ENCODE assay signal across 1 cellular context in the genomic region with DNA sequence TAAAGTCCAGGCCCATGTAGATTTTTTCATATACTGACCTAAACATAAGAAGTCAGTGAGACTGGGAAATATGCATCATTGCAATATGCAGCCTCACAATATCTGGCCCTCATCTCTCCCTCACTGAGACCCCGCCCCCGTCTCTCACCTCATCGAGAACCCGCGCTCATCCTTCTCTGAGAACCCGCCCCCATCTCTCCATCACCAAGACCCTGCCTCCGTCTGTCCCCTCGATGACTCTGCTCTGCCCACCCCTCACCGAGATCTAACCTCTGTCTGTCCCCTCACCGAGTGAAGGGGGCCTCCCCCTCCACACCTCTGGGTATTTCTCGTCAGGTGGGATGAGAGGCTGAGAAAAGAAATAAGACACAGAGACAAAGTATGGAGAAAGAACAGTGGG.
TF ChIP-seq lines count a peak whose summit lies in the region.

No MANE protein-coding gene starts in this region.

TF ChIP-seq in GM23338, 12 proteins besides CTCF, POLR2A, EP300 and RAD21:
- TF ChIP-seq JUNB (IDR thresholded peaks at IDR 0.05; ENCODE audit: unreplicated experiment), result no peak
- TF ChIP-seq EZH2 (IDR thresholded peaks at IDR 0.05; ENCODE audit: low read depth, unreplicated experiment), result no peak
- TF ChIP-seq EZH2phosphoT487 (IDR thresholded peaks at IDR 0.05; ENCODE audit: unreplicated experiment), result no peak
- no peak for TF ChIP-seq ZNF114 (CRISPR knock-in tag; IDR thresholded peaks at IDR 0.05)
- TF ChIP-seq, protein P1, sequence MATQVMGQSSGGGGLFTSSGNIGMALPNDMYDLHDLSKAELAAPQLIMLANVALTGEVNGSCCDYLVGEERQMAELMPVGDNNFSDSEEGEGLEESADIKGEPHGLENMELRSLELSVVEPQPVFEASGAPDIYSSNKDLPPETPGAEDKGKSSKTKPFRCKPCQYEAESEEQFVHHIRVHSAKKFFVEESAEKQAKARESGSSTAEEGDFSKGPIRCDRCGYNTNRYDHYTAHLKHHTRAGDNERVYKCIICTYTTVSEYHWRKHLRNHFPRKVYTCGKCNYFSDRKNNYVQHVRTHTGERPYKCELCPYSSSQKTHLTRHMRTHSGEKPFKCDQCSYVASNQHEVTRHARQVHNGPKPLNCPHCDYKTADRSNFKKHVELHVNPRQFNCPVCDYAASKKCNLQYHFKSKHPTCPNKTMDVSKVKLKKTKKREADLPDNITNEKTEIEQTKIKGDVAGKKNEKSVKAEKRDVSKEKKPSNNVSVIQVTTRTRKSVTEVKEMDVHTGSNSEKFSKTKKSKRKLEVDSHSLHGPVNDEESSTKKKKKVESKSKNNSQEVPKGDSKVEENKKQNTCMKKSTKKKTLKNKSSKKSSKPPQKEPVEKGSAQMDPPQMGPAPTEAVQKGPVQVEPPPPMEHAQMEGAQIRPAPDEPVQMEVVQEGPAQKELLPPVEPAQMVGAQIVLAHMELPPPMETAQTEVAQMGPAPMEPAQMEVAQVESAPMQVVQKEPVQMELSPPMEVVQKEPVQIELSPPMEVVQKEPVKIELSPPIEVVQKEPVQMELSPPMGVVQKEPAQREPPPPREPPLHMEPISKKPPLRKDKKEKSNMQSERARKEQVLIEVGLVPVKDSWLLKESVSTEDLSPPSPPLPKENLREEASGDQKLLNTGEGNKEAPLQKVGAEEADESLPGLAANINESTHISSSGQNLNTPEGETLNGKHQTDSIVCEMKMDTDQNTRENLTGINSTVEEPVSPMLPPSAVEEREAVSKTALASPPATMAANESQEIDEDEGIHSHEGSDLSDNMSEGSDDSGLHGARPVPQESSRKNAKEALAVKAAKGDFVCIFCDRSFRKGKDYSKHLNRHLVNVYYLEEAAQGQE (IDR thresholded peaks at IDR 0.05; ENCODE audit: unreplicated experiment), result no peak
- TF ChIP-seq POLR2AphosphoS5 (IDR thresholded peaks at IDR 0.05; ENCODE audit: low read depth), result no peak
- TF ChIP-seq, protein P2, sequence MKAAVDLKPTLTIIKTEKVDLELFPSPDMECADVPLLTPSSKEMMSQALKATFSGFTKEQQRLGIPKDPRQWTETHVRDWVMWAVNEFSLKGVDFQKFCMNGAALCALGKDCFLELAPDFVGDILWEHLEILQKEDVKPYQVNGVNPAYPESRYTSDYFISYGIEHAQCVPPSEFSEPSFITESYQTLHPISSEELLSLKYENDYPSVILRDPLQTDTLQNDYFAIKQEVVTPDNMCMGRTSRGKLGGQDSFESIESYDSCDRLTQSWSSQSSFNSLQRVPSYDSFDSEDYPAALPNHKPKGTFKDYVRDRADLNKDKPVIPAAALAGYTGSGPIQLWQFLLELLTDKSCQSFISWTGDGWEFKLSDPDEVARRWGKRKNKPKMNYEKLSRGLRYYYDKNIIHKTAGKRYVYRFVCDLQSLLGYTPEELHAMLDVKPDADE (IDR thresholded peaks at IDR 0.05), result no peak
- TF ChIP-seq CREB1 (CRISPR knock-in tag; IDR thresholded peaks at IDR 0.05; ENCODE audit: low read depth), result no peak
- TF ChIP-seq NANOG (IDR thresholded peaks at IDR 0.05; ENCODE audit: borderline replicate concordance), result no peak
- no peak for TF ChIP-seq ZNF331 (CRISPR knock-in tag; IDR thresholded peaks at IDR 0.05; ENCODE audit: low read depth)
- TF ChIP-seq STAT1 (IDR thresholded peaks at IDR 0.05; ENCODE audit: unreplicated experiment), result no peak
- TF ChIP-seq, protein P3, sequence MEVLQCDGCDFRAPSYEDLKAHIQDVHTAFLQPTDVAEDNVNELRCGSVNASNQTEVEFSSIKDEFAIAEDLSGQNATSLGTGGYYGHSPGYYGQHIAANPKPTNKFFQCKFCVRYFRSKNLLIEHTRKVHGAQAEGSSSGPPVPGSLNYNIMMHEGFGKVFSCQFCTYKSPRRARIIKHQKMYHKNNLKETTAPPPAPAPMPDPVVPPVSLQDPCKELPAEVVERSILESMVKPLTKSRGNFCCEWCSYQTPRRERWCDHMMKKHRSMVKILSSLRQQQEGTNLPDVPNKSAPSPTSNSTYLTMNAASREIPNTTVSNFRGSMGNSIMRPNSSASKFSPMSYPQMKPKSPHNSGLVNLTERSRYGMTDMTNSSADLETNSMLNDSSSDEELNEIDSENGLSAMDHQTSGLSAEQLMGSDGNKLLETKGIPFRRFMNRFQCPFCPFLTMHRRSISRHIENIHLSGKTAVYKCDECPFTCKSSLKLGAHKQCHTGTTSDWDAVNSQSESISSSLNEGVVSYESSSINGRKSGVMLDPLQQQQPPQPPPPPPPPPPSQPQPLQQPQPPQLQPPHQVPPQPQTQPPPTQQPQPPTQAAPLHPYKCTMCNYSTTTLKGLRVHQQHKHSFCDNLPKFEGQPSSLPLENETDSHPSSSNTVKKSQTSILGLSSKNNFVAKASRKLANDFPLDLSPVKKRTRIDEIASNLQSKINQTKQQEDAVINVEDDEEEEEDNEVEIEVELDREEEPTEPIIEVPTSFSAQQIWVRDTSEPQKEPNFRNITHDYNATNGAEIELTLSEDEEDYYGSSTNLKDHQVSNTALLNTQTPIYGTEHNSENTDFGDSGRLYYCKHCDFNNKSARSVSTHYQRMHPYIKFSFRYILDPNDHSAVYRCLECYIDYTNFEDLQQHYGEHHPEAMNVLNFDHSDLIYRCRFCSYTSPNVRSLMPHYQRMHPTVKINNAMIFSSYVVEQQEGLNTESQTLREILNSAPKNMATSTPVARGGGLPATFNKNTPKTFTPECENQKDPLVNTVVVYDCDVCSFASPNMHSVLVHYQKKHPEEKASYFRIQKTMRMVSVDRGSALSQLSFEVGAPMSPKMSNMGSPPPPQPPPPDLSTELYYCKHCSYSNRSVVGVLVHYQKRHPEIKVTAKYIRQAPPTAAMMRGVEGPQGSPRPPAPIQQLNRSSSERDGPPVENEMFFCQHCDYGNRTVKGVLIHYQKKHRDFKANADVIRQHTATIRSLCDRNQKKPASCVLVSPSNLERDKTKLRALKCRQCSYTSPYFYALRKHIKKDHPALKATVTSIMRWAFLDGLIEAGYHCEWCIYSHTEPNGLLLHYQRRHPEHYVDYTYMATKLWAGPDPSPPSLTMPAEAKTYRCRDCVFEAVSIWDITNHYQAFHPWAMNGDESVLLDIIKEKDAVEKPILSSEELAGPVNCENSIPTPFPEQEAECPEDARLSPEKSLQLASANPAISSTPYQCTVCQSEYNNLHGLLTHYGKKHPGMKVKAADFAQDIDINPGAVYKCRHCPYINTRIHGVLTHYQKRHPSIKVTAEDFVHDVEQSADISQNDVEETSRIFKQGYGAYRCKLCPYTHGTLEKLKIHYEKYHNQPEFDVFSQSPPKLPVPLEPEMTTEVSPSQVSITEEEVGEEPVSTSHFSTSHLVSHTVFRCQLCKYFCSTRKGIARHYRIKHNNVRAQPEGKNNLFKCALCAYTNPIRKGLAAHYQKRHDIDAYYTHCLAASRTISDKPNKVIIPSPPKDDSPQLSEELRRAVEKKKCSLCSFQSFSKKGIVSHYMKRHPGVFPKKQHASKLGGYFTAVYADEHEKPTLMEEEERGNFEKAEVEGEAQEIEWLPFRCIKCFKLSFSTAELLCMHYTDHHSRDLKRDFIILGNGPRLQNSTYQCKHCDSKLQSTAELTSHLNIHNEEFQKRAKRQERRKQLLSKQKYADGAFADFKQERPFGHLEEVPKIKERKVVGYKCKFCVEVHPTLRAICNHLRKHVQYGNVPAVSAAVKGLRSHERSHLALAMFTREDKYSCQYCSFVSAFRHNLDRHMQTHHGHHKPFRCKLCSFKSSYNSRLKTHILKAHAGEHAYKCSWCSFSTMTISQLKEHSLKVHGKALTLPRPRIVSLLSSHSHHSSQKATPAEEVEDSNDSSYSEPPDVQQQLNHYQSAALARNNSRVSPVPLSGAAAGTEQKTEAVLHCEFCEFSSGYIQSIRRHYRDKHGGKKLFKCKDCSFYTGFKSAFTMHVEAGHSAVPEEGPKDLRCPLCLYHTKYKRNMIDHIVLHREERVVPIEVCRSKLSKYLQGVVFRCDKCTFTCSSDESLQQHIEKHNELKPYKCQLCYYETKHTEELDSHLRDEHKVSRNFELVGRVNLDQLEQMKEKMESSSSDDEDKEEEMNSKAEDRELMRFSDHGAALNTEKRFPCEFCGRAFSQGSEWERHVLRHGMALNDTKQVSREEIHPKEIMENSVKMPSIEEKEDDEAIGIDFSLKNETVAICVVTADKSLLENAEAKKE (CRISPR knock-in tag; IDR thresholded peaks at IDR 0.05), result no peak
TF ChIP-seq in GM23338: peak in this region for 0.
